9 cellular contexts compared by ENCODE assay signal in genomic region chr18:57077786-57078552, GRCh38.
A peak's percentile ranks its signal among the peaks of the same experiment; 100 is the strongest.
DNase-seq lines count a peak whose midpoint lies in the region; ATAC-seq lines count a peak whose summit lies in the region.
"Had no signal": no experiment of that assay in that cellular context is flagged by ENCODE, and none has a peak within 500 bp of the region (broad histone marks: within the 10 kb centered on the region; RNA-seq: fewer than 3 reads in every experiment).

No MANE protein-coding gene starts in this region.

- H3K27me3 Mint-ChIP-seq in activated T-cell treated with anti-CD3 and anti-CD28 coated beads, Interleukin-2, amount 50 U/mL, for 24 hours, result peaks cover 6% of the 10 kb centered on the region
- H3K27me3 Mint-ChIP-seq in T-helper 1 cell treated with Interleukin-12 subunit alpha and Interleukin-12 subunit beta and Interleukin-4 antibody, amounts not matched to agents 30 μg/mL and 1 μg/mL, for 36 hours (ENCODE audit: low read depth), result peaks cover 8% of the 10 kb centered on the region
- peaks cover 32% of the 10 kb centered on the region for H3K27me3 Mint-ChIP-seq in stimulated activated naive CD8-positive, alpha-beta T cell treated with anti-CD3 and anti-CD28 coated beads, Interleukin-15, Interleukin-2, amounts not matched to agents 100 ng/mL and 50 ng/mL, for 24 hours

- H3K27ac Mint-ChIP-seq in activated T-cell treated with anti-CD3 and anti-CD28 coated beads, Interleukin-2, amount 50 U/mL, for 24 hours, result no peak overlapping the region
- H3K27ac Mint-ChIP-seq in T-helper 1 cell treated with Interleukin-12 subunit alpha and Interleukin-12 subunit beta and Interleukin-4 antibody, amounts not matched to agents 30 μg/mL and 1 μg/mL, for 36 hours, result peak overlapping the region; percentile 68
- peak overlapping the region; percentile 65 for H3K27ac Mint-ChIP-seq in stimulated activated naive CD8-positive, alpha-beta T cell treated with anti-CD3 and anti-CD28 coated beads, Interleukin-15, Interleukin-2, amounts not matched to agents 100 ng/mL and 50 ng/mL, for 24 hours

- H3K4me3 Mint-ChIP-seq in activated T-cell treated with anti-CD3 and anti-CD28 coated beads, Interleukin-2, amount 50 U/mL, for 24 hours, result no peak overlapping the region
- H3K4me3 Mint-ChIP-seq in T-helper 1 cell treated with Interleukin-12 subunit alpha and Interleukin-12 subunit beta and Interleukin-4 antibody, amounts not matched to agents 30 μg/mL and 1 μg/mL, for 36 hours, result peak overlapping the region; percentile 23
- no peak overlapping the region for H3K4me3 Mint-ChIP-seq in stimulated activated naive CD8-positive, alpha-beta T cell treated with anti-CD3 and anti-CD28 coated beads, Interleukin-15, Interleukin-2, amounts not matched to agents 100 ng/mL and 50 ng/mL, for 24 hours

- H3K4me1 Mint-ChIP-seq in activated T-cell treated with anti-CD3 and anti-CD28 coated beads, Interleukin-2, amount 50 U/mL, for 24 hours (ENCODE audit: low read depth), result peaks cover 17% of the 10 kb centered on the region
- H3K4me1 Mint-ChIP-seq in T-helper 1 cell treated with Interleukin-12 subunit alpha and Interleukin-12 subunit beta and Interleukin-4 antibody, amounts not matched to agents 30 μg/mL and 1 μg/mL, for 36 hours (ENCODE audit: low read depth), result peaks cover 13% of the 10 kb centered on the region
- H3K4me1 Mint-ChIP-seq in stimulated activated naive CD8-positive, alpha-beta T cell treated with anti-CD3 and anti-CD28 coated beads, Interleukin-15, Interleukin-2, amounts not matched to agents 100 ng/mL and 50 ng/mL, for 24 hours (ENCODE audit: low read depth), result peaks cover 28% of the 10 kb centered on the region

- intact Hi-C loops in left colon (cut with DNase I, micrococcal nuclease), result no loop called here

- DNase-seq in activated T-cell treated with anti-CD3 and anti-CD28 coated beads, Interleukin-2, amount 50 U/mL, for 24 hours, result peak; percentile 43
- DNase-seq in activated T-cell treated with anti-CD3 and anti-CD28 coated beads for 4 hours (no peak), left colon (no peak), RKO (ENCODE audit: low spot score) (no peak), HPDE6-E6E7 (ENCODE audit: extremely low spot score) (no peak)
- DNase-seq: activated CD4-positive, alpha-beta T cell treated with anti-CD3 and anti-CD28 coated beads, Interleukin-2, amount 50 U/mL, for 1 hour had no signal

- H3K9me3 Mint-ChIP-seq in activated T-cell treated with anti-CD3 and anti-CD28 coated beads, Interleukin-2, amount 50 U/mL, for 24 hours, result peaks cover 3% of the 10 kb centered on the region
- peaks cover 7% of the 10 kb centered on the region for H3K9me3 Mint-ChIP-seq in T-helper 1 cell treated with Interleukin-12 subunit alpha and Interleukin-12 subunit beta and Interleukin-4 antibody, amounts not matched to agents 30 μg/mL and 1 μg/mL, for 36 hours
- peaks cover 8% of the 10 kb centered on the region for H3K9me3 Mint-ChIP-seq in stimulated activated naive CD8-positive, alpha-beta T cell treated with anti-CD3 and anti-CD28 coated beads, Interleukin-15, Interleukin-2, amounts not matched to agents 100 ng/mL and 50 ng/mL, for 24 hours

- no peaks in the 10 kb centered on the region for H3K36me3 Mint-ChIP-seq in activated T-cell treated with anti-CD3 and anti-CD28 coated beads, Interleukin-2, amount 50 U/mL, for 24 hours (ENCODE audit: low read depth)
- H3K36me3 Mint-ChIP-seq in T-helper 1 cell treated with Interleukin-12 subunit alpha and Interleukin-12 subunit beta and Interleukin-4 antibody, amounts not matched to agents 30 μg/mL and 1 μg/mL, for 36 hours (ENCODE audit: low read depth), result no peaks in the 10 kb centered on the region
- no peaks in the 10 kb centered on the region for H3K36me3 Mint-ChIP-seq in stimulated activated naive CD8-positive, alpha-beta T cell treated with anti-CD3 and anti-CD28 coated beads, Interleukin-15, Interleukin-2, amounts not matched to agents 100 ng/mL and 50 ng/mL, for 24 hours (ENCODE audit: low read depth)

- ATAC-seq in HG02973 (IDR thresholded peaks at IDR 0.05; ENCODE audit: unreplicated experiment) (peak; percentile 88), left colon (no peak)
